ENCODE assay signal across 2 cellular contexts in the genomic region with DNA sequence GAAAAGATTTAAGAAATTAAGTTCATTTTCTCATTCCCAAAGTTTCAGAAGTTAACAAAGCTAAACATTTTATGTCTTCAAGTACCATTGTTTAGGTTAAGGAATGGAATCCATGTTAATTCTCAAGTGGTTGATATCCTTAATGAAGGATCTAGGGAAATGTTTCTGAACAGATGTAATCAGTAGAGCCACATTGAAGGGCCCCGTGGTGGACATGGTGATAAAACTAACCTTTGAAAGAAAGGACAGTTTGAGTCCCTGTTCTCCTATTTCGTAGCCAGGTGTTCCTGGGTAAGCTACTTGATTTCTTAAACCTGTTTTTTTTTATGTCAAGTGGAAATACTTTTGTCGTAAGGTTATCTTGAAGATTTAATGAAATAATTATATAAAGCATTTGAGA.
TF ChIP-seq lines count a peak whose summit lies in the region.

No MANE protein-coding gene starts in this region.

TF ChIP-seq in GM23338, 12 proteins besides CTCF, POLR2A, EP300 and RAD21 (continues in another document):
- TF ChIP-seq POLR2AphosphoS5 (IDR thresholded peaks at IDR 0.05; ENCODE audit: low read depth) (no peak), ZNF114 (CRISPR knock-in tag; IDR thresholded peaks at IDR 0.05) (no peak), ZNF331 (CRISPR knock-in tag; IDR thresholded peaks at IDR 0.05; ENCODE audit: low read depth) (no peak), CREB1 (CRISPR knock-in tag; IDR thresholded peaks at IDR 0.05; ENCODE audit: low read depth) (no peak), EZH2 (IDR thresholded peaks at IDR 0.05; ENCODE audit: low read depth, unreplicated experiment) (no peak), STAT1 (IDR thresholded peaks at IDR 0.05; ENCODE audit: unreplicated experiment) (no peak), NANOG (IDR thresholded peaks at IDR 0.05; ENCODE audit: borderline replicate concordance) (no peak), JUNB (IDR thresholded peaks at IDR 0.05; ENCODE audit: unreplicated experiment) (no peak)
- TF ChIP-seq, protein P1, sequence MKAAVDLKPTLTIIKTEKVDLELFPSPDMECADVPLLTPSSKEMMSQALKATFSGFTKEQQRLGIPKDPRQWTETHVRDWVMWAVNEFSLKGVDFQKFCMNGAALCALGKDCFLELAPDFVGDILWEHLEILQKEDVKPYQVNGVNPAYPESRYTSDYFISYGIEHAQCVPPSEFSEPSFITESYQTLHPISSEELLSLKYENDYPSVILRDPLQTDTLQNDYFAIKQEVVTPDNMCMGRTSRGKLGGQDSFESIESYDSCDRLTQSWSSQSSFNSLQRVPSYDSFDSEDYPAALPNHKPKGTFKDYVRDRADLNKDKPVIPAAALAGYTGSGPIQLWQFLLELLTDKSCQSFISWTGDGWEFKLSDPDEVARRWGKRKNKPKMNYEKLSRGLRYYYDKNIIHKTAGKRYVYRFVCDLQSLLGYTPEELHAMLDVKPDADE (IDR thresholded peaks at IDR 0.05) = no peak
- TF ChIP-seq, protein P2, sequence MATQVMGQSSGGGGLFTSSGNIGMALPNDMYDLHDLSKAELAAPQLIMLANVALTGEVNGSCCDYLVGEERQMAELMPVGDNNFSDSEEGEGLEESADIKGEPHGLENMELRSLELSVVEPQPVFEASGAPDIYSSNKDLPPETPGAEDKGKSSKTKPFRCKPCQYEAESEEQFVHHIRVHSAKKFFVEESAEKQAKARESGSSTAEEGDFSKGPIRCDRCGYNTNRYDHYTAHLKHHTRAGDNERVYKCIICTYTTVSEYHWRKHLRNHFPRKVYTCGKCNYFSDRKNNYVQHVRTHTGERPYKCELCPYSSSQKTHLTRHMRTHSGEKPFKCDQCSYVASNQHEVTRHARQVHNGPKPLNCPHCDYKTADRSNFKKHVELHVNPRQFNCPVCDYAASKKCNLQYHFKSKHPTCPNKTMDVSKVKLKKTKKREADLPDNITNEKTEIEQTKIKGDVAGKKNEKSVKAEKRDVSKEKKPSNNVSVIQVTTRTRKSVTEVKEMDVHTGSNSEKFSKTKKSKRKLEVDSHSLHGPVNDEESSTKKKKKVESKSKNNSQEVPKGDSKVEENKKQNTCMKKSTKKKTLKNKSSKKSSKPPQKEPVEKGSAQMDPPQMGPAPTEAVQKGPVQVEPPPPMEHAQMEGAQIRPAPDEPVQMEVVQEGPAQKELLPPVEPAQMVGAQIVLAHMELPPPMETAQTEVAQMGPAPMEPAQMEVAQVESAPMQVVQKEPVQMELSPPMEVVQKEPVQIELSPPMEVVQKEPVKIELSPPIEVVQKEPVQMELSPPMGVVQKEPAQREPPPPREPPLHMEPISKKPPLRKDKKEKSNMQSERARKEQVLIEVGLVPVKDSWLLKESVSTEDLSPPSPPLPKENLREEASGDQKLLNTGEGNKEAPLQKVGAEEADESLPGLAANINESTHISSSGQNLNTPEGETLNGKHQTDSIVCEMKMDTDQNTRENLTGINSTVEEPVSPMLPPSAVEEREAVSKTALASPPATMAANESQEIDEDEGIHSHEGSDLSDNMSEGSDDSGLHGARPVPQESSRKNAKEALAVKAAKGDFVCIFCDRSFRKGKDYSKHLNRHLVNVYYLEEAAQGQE (IDR thresholded peaks at IDR 0.05; ENCODE audit: unreplicated experiment) = no peak

TF ChIP-seq in GM12878, 131 proteins besides CTCF, POLR2A, EP300 and RAD21:
- TF ChIP-seq IKZF1 (conservative IDR thresholded peaks at IDR 0.05) (no peak), SMAD5 (IDR thresholded peaks at IDR 0.05; ENCODE audit: low read depth) (no peak), KLF5 (IDR thresholded peaks at IDR 0.05; ENCODE audit: partially characterized antibody) (no peak), SIX5 (IDR thresholded peaks at IDR 0.05; ENCODE audit: low read depth, low read length, severe bottlenecking) (no peak), TBL1XR1 (IDR thresholded peaks at IDR 0.05; ENCODE audit: low read depth, low read length) (no peak), BMI1 (IDR thresholded peaks at IDR 0.05; ENCODE audit: borderline replicate concordance) (no peak), ZNF274 (IDR thresholded peaks at IDR 0.05; ENCODE audit: insufficient read depth, insufficient read length) (no peak), ZNF622 (IDR thresholded peaks at IDR 0.05) (no peak), HDAC6 (IDR thresholded peaks at IDR 0.05; ENCODE audit: unreplicated experiment) (no peak), FOS (IDR thresholded peaks at IDR 0.05; ENCODE audit: borderline replicate concordance, extremely low read depth, insufficient read length) (no peak), YY1 (IDR thresholded peaks at IDR 0.05; ENCODE audit: low read depth, low read length) (no peak), BCL11A (IDR thresholded peaks at IDR 0.05; ENCODE audit: low read depth, low read length) (no peak), ESRRA (IDR thresholded peaks at IDR 0.05; ENCODE audit: low read length) (no peak), HCFC1 (IDR thresholded peaks at IDR 0.05; ENCODE audit: low read length) (no peak), TARDBP (IDR thresholded peaks at IDR 0.05; ENCODE audit: borderline replicate concordance) (no peak), STAT1 (conservative IDR thresholded peaks at IDR 0.05) (no peak), HDGF (IDR thresholded peaks at IDR 0.05) (no peak), PAX8 (IDR thresholded peaks at IDR 0.05) (no peak)
- TF ChIP-seq, protein P3, sequence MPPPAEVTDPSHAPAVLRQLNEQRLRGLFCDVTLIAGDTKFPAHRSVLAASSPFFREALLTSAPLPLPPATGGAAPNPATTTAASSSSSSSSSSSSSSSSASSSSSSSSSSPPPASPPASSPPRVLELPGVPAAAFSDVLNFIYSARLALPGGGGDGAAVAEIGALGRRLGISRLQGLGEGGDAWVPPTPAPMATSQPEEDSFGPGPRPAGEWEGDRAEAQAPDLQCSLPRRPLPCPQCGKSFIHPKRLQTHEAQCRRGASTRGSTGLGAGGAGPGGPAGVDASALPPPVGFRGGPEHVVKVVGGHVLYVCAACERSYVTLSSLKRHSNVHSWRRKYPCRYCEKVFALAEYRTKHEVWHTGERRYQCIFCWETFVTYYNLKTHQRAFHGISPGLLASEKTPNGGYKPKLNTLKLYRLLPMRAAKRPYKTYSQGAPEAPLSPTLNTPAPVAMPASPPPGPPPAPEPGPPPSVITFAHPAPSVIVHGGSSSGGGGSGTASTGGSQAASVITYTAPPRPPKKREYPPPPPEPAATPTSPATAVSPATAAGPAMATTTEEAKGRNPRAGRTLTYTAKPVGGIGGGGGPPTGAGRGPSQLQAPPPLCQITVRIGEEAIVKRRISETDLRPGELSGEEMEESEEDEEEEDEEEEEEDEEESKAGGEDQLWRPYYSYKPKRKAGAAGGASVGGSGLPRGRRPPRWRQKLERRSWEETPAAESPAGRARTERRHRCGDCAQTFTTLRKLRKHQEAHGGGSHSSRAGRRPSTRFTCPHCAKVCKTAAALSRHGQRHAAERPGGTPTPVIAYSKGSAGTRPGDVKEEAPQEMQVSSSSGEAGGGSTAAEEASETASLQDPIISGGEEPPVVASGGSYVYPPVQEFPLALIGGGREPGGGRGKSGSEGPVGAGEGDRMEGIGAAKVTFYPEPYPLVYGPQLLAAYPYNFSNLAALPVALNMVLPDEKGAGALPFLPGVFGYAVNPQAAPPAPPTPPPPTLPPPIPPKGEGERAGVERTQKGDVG (CRISPR knock-in tag; IDR thresholded peaks at IDR 0.05) = no peak
